In genomic region chr4:139528377-139529005, GRCh38 we compare ENCODE assay signal across 8 cellular contexts. TPM values are rescaled to one million over a fixed set of nuclear protein-coding genes. Genes with fewer than 3 reads are reported as not detected.
DNase-seq lines count a peak whose midpoint lies in the region; ATAC-seq, FAIRE-seq and TF ChIP-seq lines count a peak whose summit lies in the region.

No MANE protein-coding gene starts in this region.

- no peak overlapping the region for H3K23ac ChIP-seq in H9 (ENCODE audit: insufficient read length, low read depth, low read length)

- H4K8ac ChIP-seq in H9 (replicated peaks; ENCODE audit: insufficient read length, low read depth, low read length), result no peak overlapping the region

- H3K23me2 ChIP-seq in H9 (ENCODE audit: insufficient read length, low read depth, low read length, poor library complexity, severe bottlenecking), result no peaks in the 10 kb centered on the region

- H3K27ac Mint-ChIP-seq in H9, result no peak overlapping the region

- H2BK120ac ChIP-seq in H9 (ENCODE audit: low read depth, low read length, poor library complexity, severe bottlenecking), result no peak overlapping the region

- H4K5ac ChIP-seq in H9 (ENCODE audit: insufficient read length, low read depth, low read length), result no peak overlapping the region

- H3K4me1 Mint-ChIP-seq in H9, result peaks cover 2 to 5% of the 10 kb centered on the region in 2 experiments

- H3K79me1 ChIP-seq in H9 (ENCODE audit: insufficient read depth, low read depth, low read length, poor library complexity, severe bottlenecking), result no peaks in the 10 kb centered on the region

- no peak overlapping the region for H3K4ac ChIP-seq in H9 (ENCODE audit: low read depth, low read length)

- no peak overlapping the region for H2AK5ac ChIP-seq in H9 (ENCODE audit: insufficient read length, low read length)

- no CpG with 5 or more reads among the region's 2 CpGs for WGBS in H9 (ENCODE audit: extremely low coverage, insufficient read length, low lambda C conversion rate)

- FAIRE-seq in RCC 7860 (lab: Jason Lieb, UNC), result no peak

- H3K9me3 Mint-ChIP-seq in H9, result no peaks in the 10 kb centered on the region

- no peak overlapping the region for H2BK15ac ChIP-seq in H9 (ENCODE audit: low read depth, low read length)

- no peak overlapping the region for H3T11ph ChIP-seq in H9 (ENCODE audit: low read length)

- POLR2A ChIA-PET in PC-3 (lab: Charles Lee; ENCODE audit: unreplicated experiment), result no interaction called here

- H3K27me3 ChIP-seq in H9 (ENCODE audit: insufficient read depth, low read length) (no peaks in the 10 kb centered on the region), PC-3 (ENCODE audit: low read length) (no peaks in the 10 kb centered on the region)

- no peak overlapping the region for H3K4me3 ChIP-seq in PC-3 (ENCODE audit: low read length)

- peak overlapping the region; percentile 14 for H3K9ac ChIP-seq in H9 (ENCODE audit: extremely low read depth, insufficient read length, low read length)
- H3K9ac ChIP-seq in PC-3 (ENCODE audit: low read length), result no peak overlapping the region

- BruUV-seq in PC-3 (replicated peaks; lab: Mats Ljungman, UMichigan), result no TSS peak

- ATAC-seq in GM18498 (IDR thresholded peaks at IDR 0.05; ENCODE audit: unreplicated experiment) (peak; percentile 79), left cardiac atrium (peak; percentile 84 to 93), PC-3 (no peak)

- H2BK12ac ChIP-seq in H9 (ENCODE audit: insufficient read length, low read depth, low read length), result no peak overlapping the region

- H3K4me2 ChIP-seq in H9 (ENCODE audit: insufficient read depth, insufficient read length, low read length) (no peak overlapping the region), PC-3 (ENCODE audit: low read length) (no peak overlapping the region)

- no peak overlapping the region; the same call in 1 of the 2 replicates for H3K14ac ChIP-seq in H9 (ENCODE audit: insufficient read depth, low read length)

- H3K9me2 ChIP-seq in PC-3 (replicated peaks; ENCODE audit: low read length), result no peaks in the 10 kb centered on the region

- H3K4me3 Mint-ChIP-seq in H9, result no peak overlapping the region

- H3K36me3 Mint-ChIP-seq in H9 (ENCODE audit: insufficient read depth in 1 of 3, low read depth in 3 of 3), result no peaks in the 10 kb centered on the region

- no peaks in the 10 kb centered on the region for H3K9me3 ChIP-seq in H9 (ENCODE audit: control insufficient read depth, low read depth, low read length)
- no peaks in the 10 kb centered on the region for H3K9me3 ChIP-seq in PC-3 (ENCODE audit: low read length)

- peaks cover 15% of the 10 kb centered on the region for H3K36me3 ChIP-seq in PC-3 (ENCODE audit: low read depth, low read length)

- H4K91ac ChIP-seq in H9 (ENCODE audit: insufficient read length, low read depth, low read length), result no peak overlapping the region

- H4K20me1 ChIP-seq in H9 (ENCODE audit: control insufficient read depth, insufficient read depth, insufficient read length) (no peaks in the 10 kb centered on the region), PC-3 (ENCODE audit: low read length) (no peaks in the 10 kb centered on the region)

- H2AFZ ChIP-seq in H9 (ENCODE audit: low read length) (no peak overlapping the region), PC-3 (ENCODE audit: low read length) (no peak overlapping the region)

- no peak overlapping the region for H3K56ac ChIP-seq in H9 (ENCODE audit: insufficient read length, low read depth, low read length)

- intact Hi-C loops in left cardiac atrium (cut with DNase I) (no loop called here), PC-3 (cut with micrococcal nuclease) (no loop called here)

- H3K27me3 Mint-ChIP-seq in H9 (ENCODE audit: low read depth), result no peaks in the 10 kb centered on the region

- DNase-seq in H9 (no peak), MV-4-11 (lab: John Stamatoyannopoulos, UW) (peak; percentile 93), left cardiac atrium (peak; percentile 67), RCC 7860 (ENCODE audit: low spot score) (no peak), NCI-H1105 treated with DMSO at 0.1 percent for 48 hours (lab: John Stamatoyannopoulos, UW) (no peak), NCI-H187 treated with DMSO at 0.1 percent for 48 hours (lab: John Stamatoyannopoulos, UW) (no peak), PC-3 (no peak)

- no peak overlapping the region for H2BK5ac ChIP-seq in H9 (ENCODE audit: insufficient read length, low read length)

- H3F3A ChIP-seq in PC-3 (ENCODE audit: low read length, unreplicated experiment), result no peaks in the 10 kb centered on the region

- H3K4me1 ChIP-seq in H9 (ENCODE audit: insufficient read depth, low read length) (no peaks in the 10 kb centered on the region), PC-3 (ENCODE audit: insufficient read depth, low read length) (peaks cover 19% of the 10 kb centered on the region)

- TF ChIP-seq CTCF in H9 (conservative IDR thresholded peaks at IDR 0.05) (no peak), PC-3 (conservative IDR thresholded peaks at IDR 0.05; ENCODE audit: low read depth, low read length) (no peak)

- no peak overlapping the region for H3K18ac ChIP-seq in H9 (ENCODE audit: insufficient read length, low read depth, low read length)

- no peak overlapping the region for H2BK20ac ChIP-seq in H9 (ENCODE audit: low read depth, low read length, poor library complexity, severe bottlenecking)

- CTCF ChIA-PET in PC-3 (lab: Charles Lee), result no interaction called here

- H3K79me2 ChIP-seq in H9 (ENCODE audit: insufficient read depth, low read length), result no peaks in the 10 kb centered on the region
- H3K79me2 ChIP-seq in PC-3 (ENCODE audit: low read length), result no peaks in the 10 kb centered on the region

- no peak overlapping the region for H3K27ac ChIP-seq in H9 (ENCODE audit: insufficient read length, low read depth, low read length)
- no peak overlapping the region for H3K27ac ChIP-seq in PC-3 (ENCODE audit: low read length)

RNA-seq across cellular contexts. Expression of gene SETD7, which starts 27.5 kb away (rescaled TPM):
- total RNA-seq in H9 (2021) (1.5 and 1.7 TPM in 2 replicates), left cardiac atrium (10 to 100 TPM; 51.6 to 52.1 TPM), PC-3 (2014; rRNA removed) (29.6 and 31.4 TPM in 2 replicates)

Comparison
In these comparisons a context has a peak if more than half of its experiments do, and no peak if none do; other contexts are left out.
1. DNase-seq: peak in MV-4-11 (single experiment) and left cardiac atrium (single experiment); none in H9 (single experiment), RCC 7860 (single experiment), NCI-H1105 treated with DMSO at 0.1 percent for 48 hours (single experiment), NCI-H187 treated with DMSO at 0.1 percent for 48 hours (single experiment) and PC-3 (single experiment).
2. RNA of gene SETD7, which starts 27.5 kb away (total RNA-seq): 51.6 to 52.1 TPM in left cardiac atrium and 29.6 to 31.4 TPM in PC-3; 1.5 to 1.7 TPM in H9; every median in the first group is over 10 times any median in the second.